2 cellular contexts compared by ENCODE assay signal in the genomic region with DNA sequence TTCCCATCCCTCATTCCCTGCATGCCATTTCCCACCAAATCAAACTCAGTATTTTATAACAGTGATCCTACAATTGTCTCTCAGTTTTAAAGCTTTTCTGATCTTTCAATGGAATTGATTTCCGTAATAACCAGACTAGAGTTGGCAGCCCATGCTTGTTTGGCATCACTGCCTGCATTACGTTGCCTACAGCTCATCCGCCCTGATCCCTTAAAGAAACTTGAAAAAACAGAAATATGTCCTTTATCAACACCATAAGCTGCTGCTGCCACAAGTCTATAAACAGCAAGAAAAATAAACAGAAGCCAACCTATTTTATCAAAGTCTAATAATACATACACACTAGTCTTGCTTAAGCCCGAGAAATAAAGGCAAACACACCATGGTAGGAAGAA.
TF ChIP-seq lines count a peak whose summit lies in the region.

No MANE protein-coding gene starts in this region.

TF ChIP-seq in SK-N-SH, 30 proteins besides CTCF, POLR2A, EP300 and RAD21 (continued from another document):
- TF ChIP-seq, protein P1, sequence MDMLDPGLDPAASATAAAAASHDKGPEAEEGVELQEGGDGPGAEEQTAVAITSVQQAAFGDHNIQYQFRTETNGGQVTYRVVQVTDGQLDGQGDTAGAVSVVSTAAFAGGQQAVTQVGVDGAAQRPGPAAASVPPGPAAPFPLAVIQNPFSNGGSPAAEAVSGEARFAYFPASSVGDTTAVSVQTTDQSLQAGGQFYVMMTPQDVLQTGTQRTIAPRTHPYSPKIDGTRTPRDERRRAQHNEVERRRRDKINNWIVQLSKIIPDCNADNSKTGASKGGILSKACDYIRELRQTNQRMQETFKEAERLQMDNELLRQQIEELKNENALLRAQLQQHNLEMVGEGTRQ (IDR thresholded peaks at IDR 0.05; ENCODE audit: borderline replicate concordance, low read depth, low read length) = no peak
TF ChIP-seq in SK-N-SH: peak in this region for 0.

TF ChIP-seq in SK-N-SH treated with all-trans-retinoic acid at 6 μM for 48 hours, 23 proteins besides CTCF, POLR2A, EP300 and RAD21 (continued from another document):
- TF ChIP-seq, protein P2, sequence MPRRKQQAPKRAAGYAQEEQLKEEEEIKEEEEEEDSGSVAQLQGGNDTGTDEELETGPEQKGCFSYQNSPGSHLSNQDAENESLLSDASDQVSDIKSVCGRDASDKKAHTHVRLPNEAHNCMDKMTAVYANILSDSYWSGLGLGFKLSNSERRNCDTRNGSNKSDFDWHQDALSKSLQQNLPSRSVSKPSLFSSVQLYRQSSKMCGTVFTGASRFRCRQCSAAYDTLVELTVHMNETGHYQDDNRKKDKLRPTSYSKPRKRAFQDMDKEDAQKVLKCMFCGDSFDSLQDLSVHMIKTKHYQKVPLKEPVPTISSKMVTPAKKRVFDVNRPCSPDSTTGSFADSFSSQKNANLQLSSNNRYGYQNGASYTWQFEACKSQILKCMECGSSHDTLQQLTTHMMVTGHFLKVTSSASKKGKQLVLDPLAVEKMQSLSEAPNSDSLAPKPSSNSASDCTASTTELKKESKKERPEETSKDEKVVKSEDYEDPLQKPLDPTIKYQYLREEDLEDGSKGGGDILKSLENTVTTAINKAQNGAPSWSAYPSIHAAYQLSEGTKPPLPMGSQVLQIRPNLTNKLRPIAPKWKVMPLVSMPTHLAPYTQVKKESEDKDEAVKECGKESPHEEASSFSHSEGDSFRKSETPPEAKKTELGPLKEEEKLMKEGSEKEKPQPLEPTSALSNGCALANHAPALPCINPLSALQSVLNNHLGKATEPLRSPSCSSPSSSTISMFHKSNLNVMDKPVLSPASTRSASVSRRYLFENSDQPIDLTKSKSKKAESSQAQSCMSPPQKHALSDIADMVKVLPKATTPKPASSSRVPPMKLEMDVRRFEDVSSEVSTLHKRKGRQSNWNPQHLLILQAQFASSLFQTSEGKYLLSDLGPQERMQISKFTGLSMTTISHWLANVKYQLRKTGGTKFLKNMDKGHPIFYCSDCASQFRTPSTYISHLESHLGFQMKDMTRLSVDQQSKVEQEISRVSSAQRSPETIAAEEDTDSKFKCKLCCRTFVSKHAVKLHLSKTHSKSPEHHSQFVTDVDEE (CRISPR knock-in tag; IDR thresholded peaks at IDR 0.05) = no peak
- TF ChIP-seq ZNF70 (CRISPR knock-in tag; IDR thresholded peaks at IDR 0.05) (no peak), ISL1 (CRISPR knock-in tag; IDR thresholded peaks at IDR 0.05) (no peak), ZNF565 (CRISPR knock-in tag; conservative IDR thresholded peaks at IDR 0.05; ENCODE audit: low read depth) (no peak), OSR1 (CRISPR knock-in tag; IDR thresholded peaks at IDR 0.05) (no peak), GLIS3 (CRISPR knock-in tag; IDR thresholded peaks at IDR 0.05) (no peak), CSDC2 (CRISPR knock-in tag; IDR thresholded peaks at IDR 0.05) (no peak), ESRRG (CRISPR knock-in tag; IDR thresholded peaks at IDR 0.05) (no peak), PPARA (CRISPR knock-in tag; IDR thresholded peaks at IDR 0.05; ENCODE audit: borderline replicate concordance) (no peak), ARNTL (CRISPR knock-in tag; IDR thresholded peaks at IDR 0.05; ENCODE audit: borderline replicate concordance, low read depth) (no peak)
- TF ChIP-seq, protein P3, sequence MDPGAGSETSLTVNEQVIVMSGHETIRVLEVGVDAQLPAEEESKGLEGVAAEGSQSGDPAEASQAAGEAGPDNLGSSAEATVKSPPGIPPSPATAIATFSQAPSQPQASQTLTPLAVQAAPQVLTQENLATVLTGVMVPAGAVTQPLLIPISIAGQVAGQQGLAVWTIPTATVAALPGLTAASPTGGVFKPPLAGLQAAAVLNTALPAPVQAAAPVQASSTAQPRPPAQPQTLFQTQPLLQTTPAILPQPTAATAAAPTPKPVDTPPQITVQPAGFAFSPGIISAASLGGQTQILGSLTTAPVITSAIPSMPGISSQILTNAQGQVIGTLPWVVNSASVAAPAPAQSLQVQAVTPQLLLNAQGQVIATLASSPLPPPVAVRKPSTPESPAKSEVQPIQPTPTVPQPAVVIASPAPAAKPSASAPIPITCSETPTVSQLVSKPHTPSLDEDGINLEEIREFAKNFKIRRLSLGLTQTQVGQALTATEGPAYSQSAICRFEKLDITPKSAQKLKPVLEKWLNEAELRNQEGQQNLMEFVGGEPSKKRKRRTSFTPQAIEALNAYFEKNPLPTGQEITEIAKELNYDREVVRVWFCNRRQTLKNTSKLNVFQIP (CRISPR knock-in tag; IDR thresholded peaks at IDR 0.05; ENCODE audit: borderline replicate concordance, low read depth) = no peak
- TF ChIP-seq, protein P4, sequence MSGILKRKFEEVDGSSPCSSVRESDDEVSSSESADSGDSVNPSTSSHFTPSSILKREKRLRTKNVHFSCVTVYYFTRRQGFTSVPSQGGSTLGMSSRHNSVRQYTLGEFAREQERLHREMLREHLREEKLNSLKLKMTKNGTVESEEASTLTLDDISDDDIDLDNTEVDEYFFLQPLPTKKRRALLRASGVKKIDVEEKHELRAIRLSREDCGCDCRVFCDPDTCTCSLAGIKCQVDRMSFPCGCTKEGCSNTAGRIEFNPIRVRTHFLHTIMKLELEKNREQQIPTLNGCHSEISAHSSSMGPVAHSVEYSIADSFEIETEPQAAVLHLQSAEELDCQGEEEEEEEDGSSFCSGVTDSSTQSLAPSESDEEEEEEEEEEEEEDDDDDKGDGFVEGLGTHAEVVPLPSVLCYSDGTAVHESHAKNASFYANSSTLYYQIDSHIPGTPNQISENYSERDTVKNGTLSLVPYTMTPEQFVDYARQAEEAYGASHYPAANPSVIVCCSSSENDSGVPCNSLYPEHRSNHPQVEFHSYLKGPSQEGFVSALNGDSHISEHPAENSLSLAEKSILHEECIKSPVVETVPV (CRISPR knock-in tag; IDR thresholded peaks at IDR 0.05) = no peak
